Comparison of ENCODE assay signal across 1 cellular context in the genomic region with DNA sequence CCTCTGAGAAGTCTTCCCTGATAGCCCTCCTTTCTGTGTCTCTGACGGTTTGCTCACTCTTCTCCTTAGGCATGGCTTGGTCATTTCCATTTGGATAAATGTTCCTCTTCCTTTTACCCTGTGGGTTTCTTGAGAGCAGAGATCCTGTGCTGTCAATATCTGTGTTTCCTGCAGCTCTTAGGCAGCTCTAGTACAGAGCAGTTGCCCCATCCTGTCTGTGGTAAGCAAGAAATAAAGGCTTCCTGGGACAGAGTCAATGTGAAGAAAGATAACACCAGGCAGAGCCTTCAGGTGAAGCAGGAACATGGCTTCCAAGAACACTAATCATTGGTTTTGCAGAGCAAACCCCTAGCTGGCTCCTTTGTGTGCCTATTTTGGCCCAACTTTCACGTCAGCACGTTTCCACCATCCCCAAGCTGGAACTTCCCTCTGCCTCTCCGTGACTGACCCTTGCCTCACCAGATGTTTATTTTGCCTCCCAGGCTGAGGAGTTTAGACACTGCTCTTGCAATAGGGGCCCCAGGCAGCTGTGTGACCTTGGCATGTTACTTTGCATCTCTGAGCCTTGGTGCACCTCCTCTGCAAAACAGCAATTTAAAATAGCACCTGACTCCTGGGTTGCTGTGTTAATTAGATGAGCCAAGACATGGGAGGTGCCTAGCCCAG.
TF ChIP-seq lines count a peak whose summit lies in the region.

No MANE protein-coding gene starts in this region.

TF ChIP-seq in A549, 52 proteins besides CTCF, POLR2A, EP300 and RAD21 (continued from another document):
- TF ChIP-seq POLR2AphosphoS2 (conservative IDR thresholded peaks at IDR 0.05; ENCODE audit: low read length) = no peak
- no peak for TF ChIP-seq FOXS1 (CRISPR knock-in tag; IDR thresholded peaks at IDR 0.05)
- no peak for TF ChIP-seq TP53 (CRISPR knock-in tag; IDR thresholded peaks at IDR 0.05)
- no peak for TF ChIP-seq NPAS2 (CRISPR knock-in tag; IDR thresholded peaks at IDR 0.05; ENCODE audit: borderline replicate concordance)
- peak; percentile 64 for TF ChIP-seq GATA3 (IDR thresholded peaks at IDR 0.05; ENCODE audit: borderline replicate concordance)
- TF ChIP-seq, protein P1, sequence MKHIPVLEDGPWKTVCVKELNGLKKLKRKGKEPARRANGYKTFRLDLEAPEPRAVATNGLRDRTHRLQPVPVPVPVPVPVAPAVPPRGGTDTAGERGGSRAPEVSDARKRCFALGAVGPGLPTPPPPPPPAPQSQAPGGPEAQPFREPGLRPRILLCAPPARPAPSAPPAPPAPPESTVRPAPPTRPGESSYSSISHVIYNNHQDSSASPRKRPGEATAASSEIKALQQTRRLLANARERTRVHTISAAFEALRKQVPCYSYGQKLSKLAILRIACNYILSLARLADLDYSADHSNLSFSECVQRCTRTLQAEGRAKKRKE (CRISPR knock-in tag; IDR thresholded peaks at IDR 0.05; ENCODE audit: low read depth) = no peak
- 0 out of 2 replicates have a peak, but pooled peaks have one; percentile 30 for TF ChIP-seq ESRRA (IDR thresholded peaks at IDR 0.05; ENCODE audit: borderline replicate concordance, low read length)
- TF ChIP-seq BHLHE40 (IDR thresholded peaks at IDR 0.05; ENCODE audit: low read depth, low read length) = no peak
- no peak for TF ChIP-seq ZNF302 (CRISPR knock-in tag; IDR thresholded peaks at IDR 0.05)
- TF ChIP-seq KDM1A (IDR thresholded peaks at IDR 0.05; ENCODE audit: low read depth) = 0 out of 2 replicates have a peak, but pooled peaks have one; percentile 35
- TF ChIP-seq, protein P2, sequence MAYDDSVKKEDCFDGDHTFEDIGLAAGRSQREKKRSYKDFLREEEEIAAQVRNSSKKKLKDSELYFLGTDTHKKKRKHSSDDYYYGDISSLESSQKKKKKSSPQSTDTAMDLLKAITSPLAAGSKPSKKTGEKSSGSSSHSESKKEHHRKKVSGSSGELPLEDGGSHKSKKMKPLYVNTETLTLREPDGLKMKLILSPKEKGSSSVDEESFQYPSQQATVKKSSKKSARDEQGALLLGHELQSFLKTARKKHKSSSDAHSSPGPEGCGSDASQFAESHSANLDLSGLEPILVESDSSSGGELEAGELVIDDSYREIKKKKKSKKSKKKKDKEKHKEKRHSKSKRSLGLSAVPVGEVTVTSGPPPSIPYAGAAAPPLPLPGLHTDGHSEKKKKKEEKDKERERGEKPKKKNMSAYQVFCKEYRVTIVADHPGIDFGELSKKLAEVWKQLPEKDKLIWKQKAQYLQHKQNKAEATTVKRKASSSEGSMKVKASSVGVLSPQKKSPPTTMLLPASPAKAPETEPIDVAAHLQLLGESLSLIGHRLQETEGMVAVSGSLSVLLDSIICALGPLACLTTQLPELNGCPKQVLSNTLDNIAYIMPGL (CRISPR knock-in tag; IDR thresholded peaks at IDR 0.05; ENCODE audit: borderline replicate concordance) = no peak
- TF ChIP-seq SREBF2 (IDR thresholded peaks at IDR 0.05) = no peak
- no peak for TF ChIP-seq KDM5A (IDR thresholded peaks at IDR 0.05)
- TF ChIP-seq CHD2 (IDR thresholded peaks at IDR 0.05; ENCODE audit: low read length, partially characterized antibody) = no peak
- TF ChIP-seq TFCP2L1 (CRISPR knock-in tag; IDR thresholded peaks at IDR 0.05) = no peak
- TF ChIP-seq EHMT2 (IDR thresholded peaks at IDR 0.05; ENCODE audit: low read depth) = no peak
- TF ChIP-seq, protein P3, sequence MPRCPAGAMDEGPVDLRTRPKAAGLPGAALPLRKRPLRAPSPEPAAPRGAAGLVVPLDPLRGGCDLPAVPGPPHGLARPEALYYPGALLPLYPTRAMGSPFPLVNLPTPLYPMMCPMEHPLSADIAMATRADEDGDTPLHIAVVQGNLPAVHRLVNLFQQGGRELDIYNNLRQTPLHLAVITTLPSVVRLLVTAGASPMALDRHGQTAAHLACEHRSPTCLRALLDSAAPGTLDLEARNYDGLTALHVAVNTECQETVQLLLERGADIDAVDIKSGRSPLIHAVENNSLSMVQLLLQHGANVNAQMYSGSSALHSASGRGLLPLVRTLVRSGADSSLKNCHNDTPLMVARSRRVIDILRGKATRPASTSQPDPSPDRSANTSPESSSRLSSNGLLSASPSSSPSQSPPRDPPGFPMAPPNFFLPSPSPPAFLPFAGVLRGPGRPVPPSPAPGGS (IDR thresholded peaks at IDR 0.05) = 0 out of 3 replicates have a peak, but pooled peaks have one; percentile 27
- no peak for TF ChIP-seq RNF2 (IDR thresholded peaks at IDR 0.05; ENCODE audit: borderline replicate concordance, low read depth)
- TF ChIP-seq CBX8 (IDR thresholded peaks at IDR 0.05) = no peak
- no peak for TF ChIP-seq CBX2 (IDR thresholded peaks at IDR 0.05; ENCODE audit: borderline replicate concordance, low read depth)
- TF ChIP-seq JUN (IDR thresholded peaks at IDR 0.05) = peak; percentile 51 to 58; a peak in 3 of 5 replicates
- TF ChIP-seq ZFP36 (IDR thresholded peaks at IDR 0.05; ENCODE audit: borderline replicate concordance, partially characterized antibody) = peak; percentile 85
- TF ChIP-seq HOXB13 (CRISPR knock-in tag; IDR thresholded peaks at IDR 0.05; ENCODE audit: low read depth) = no peak
- no peak for TF ChIP-seq ZSCAN20 (CRISPR knock-in tag; IDR thresholded peaks at IDR 0.05)
- TF ChIP-seq MAFK (IDR thresholded peaks at IDR 0.05; ENCODE audit: partially characterized antibody) = no peak
- TF ChIP-seq EHF (CRISPR knock-in tag; IDR thresholded peaks at IDR 0.05) = no peak
- no peak for TF ChIP-seq FOSL2 (IDR thresholded peaks at IDR 0.05)
- TF ChIP-seq FOSL2 (CRISPR knock-in tag; IDR thresholded peaks at IDR 0.05) = no peak
- no peak for TF ChIP-seq RARB (CRISPR knock-in tag; IDR thresholded peaks at IDR 0.05)
